8 cellular contexts compared by ENCODE assay signal in genomic region chr19:34501339-34502320, GRCh38. TPM values are rescaled to one million over a fixed set of nuclear protein-coding genes. Genes with fewer than 3 reads are reported as not detected.
DNase-seq lines count a peak whose midpoint lies in the region; ATAC-seq, FAIRE-seq and TF ChIP-seq lines count a peak whose summit lies in the region.

No MANE protein-coding gene starts in this region.

- no peak overlapping the region for H3K4me3 Mint-ChIP-seq in activated CD4-positive, alpha-beta T cell treated with anti-CD3 and anti-CD28 coated beads, Interleukin-2, amount 10 ng/mL, durations not matched to agents 24 days and 14 days

- POLR2A ChIA-PET in HepG2 (lab: Yijun Ruan, JAX), result interaction anchor here (0.7 kb wide), 1 partner anchor 132 kb away, joined by 3 read pairs; no protein-coding TSS in a partner anchor

- H3K36me3 Mint-ChIP-seq in activated CD4-positive, alpha-beta T cell treated with anti-CD3 and anti-CD28 coated beads, Interleukin-2, amount 10 ng/mL, durations not matched to agents 24 days and 14 days (ENCODE audit: low read depth), result no peaks in the 10 kb centered on the region

- peak; percentile 98 for DNase-seq in AG20443 (ENCODE audit: low spot score)
- DNase-seq in NCI-H524 (lab: John Stamatoyannopoulos, UW), result peak; percentile 65 to 86
- DNase-seq in activated CD4-positive, alpha-beta T cell treated with anti-CD3 and anti-CD28 coated beads, Interleukin-2, amount 10 ng/mL, durations not matched to agents 24 days and 14 days, result peak; percentile 96
- peak; percentile 94 for DNase-seq in colonic mucosa
- peak; percentile 76 for DNase-seq in HepG2 (ENCODE audit: low spot score)
- DNase-seq in stimulated activated CD4-positive, alpha-beta T cell treated with anti-CD3 and anti-CD28 coated beads, Interleukin-4, amount 100 ng/mL, for 48 hours (ENCODE audit: low read depth in 2 of 2), result peak; percentile 84 to 92

- TF ChIP-seq EP300 in HepG2 (IDR thresholded peaks at IDR 0.05; ENCODE audit: low read depth in 2 of 2, low read length in 2 of 2) (no peak), HepG2 (CRISPR knock-in tag; IDR thresholded peaks at IDR 0.05; ENCODE audit: borderline replicate concordance) (no peak)

- peaks cover 6% of the 10 kb centered on the region for H3K27me3 Mint-ChIP-seq in activated CD4-positive, alpha-beta T cell treated with anti-CD3 and anti-CD28 coated beads, Interleukin-2, amount 10 ng/mL, durations not matched to agents 24 days and 14 days

- H3K27ac Mint-ChIP-seq in activated CD4-positive, alpha-beta T cell treated with anti-CD3 and anti-CD28 coated beads, Interleukin-2, amount 10 ng/mL, durations not matched to agents 24 days and 14 days, result no peak overlapping the region

- H3K9ac ChIP-seq in colonic mucosa (ENCODE audit: low read depth in 2 of 2, low read length in 2 of 2), result no peak overlapping the region
- H3K9ac ChIP-seq in HepG2 (ENCODE audit: insufficient read depth, low read depth, low read length), result no peak overlapping the region

- peak overlapping the region; percentile 45; the same call in 1 of the 2 replicates for H3K4me2 ChIP-seq in HepG2 (ENCODE audit: low read depth, low read length)

- H3K27me3 ChIP-seq in colonic mucosa (no peaks in the 10 kb centered on the region), HepG2 (ENCODE audit: control insufficient read depth in 1 of 2, insufficient read depth in 2 of 2, low read length in 2 of 2) (no peaks in the 10 kb centered on the region)

- no peak for TF ChIP-seq POLR2A in HepG2 (IDR thresholded peaks at IDR 0.05; ENCODE audit: insufficient read depth in 1 of 2, low read depth in 2 of 2, low read length in 2 of 2)

- no peaks in the 10 kb centered on the region for H3K79me2 ChIP-seq in HepG2 (ENCODE audit: insufficient read depth, low read length)

- peak; percentile 99 for TF ChIP-seq CTCF in colonic mucosa (IDR thresholded peaks at IDR 0.05)
- peak; percentile 99 for TF ChIP-seq CTCF in HepG2 (CRISPR knock-in tag; IDR thresholded peaks at IDR 0.05)

- ATAC-seq in GM19023 (IDR thresholded peaks at IDR 0.05; ENCODE audit: unreplicated experiment), result peak; percentile 68
- ATAC-seq in HG03460 (IDR thresholded peaks at IDR 0.05; ENCODE audit: unreplicated experiment), result peak; percentile 84
- ATAC-seq in HepG2, result peak; percentile 82

- CTCF ChIA-PET in HepG2 (lab: Yijun Ruan, JAX; ENCODE audit: low intra/inter-chr PET ratio, low total read pairs), result interaction anchor here (0.7 to 3.9 kb wide), 4 partner anchors 20 to 211 kb away, joined by 3 to 42 read pairs (median 8); partner anchors contain the start of gene WTIP

- H3K27ac ChIP-seq in colonic mucosa (no peak overlapping the region), HepG2 (ENCODE audit: extremely low read length, insufficient read depth, low read length) (no peak overlapping the region)

- H3K9me3 ChIP-seq in colonic mucosa, result no peaks in the 10 kb centered on the region
- no peaks in the 10 kb centered on the region for H3K9me3 ChIP-seq in HepG2 (ENCODE audit: low read length)

- H3K4me1 ChIP-seq in colonic mucosa, result no peaks in the 10 kb centered on the region
- H3K4me1 ChIP-seq in HepG2 (ENCODE audit: insufficient read depth, low read length), result peaks cover 24% of the 10 kb centered on the region

- in situ Hi-C loops in HepG2 (cut with HindIII; ENCODE audit: extremely low pct_ligation_motif_present, low pct_unique_long_range_greater_than_20kb), result loop anchor here (10.0 kb wide), 1 partner anchor 213 kb away; no protein-coding TSS in a partner anchor

- no peaks in the 10 kb centered on the region for H3K9me3 Mint-ChIP-seq in activated CD4-positive, alpha-beta T cell treated with anti-CD3 and anti-CD28 coated beads, Interleukin-2, amount 10 ng/mL, durations not matched to agents 24 days and 14 days

- intact Hi-C loops in activated CD4-positive, alpha-beta T cell treated with anti-CD3 and anti-CD28 coated beads, Interleukin-2, amount 10 ng/mL, durations not matched to agents 24 days and 14 days (cut with micrococcal nuclease), result loop anchor here (1.0 to 2.0 kb wide), 3 partner anchors 27 to 211 kb away; partner anchors contain the start of gene PDCD2L
- intact Hi-C loops in colonic mucosa (cut with DNase I), result no loop called here
- intact Hi-C loops in HepG2 (cut with micrococcal nuclease; ENCODE audit: unreplicated experiment), result loop anchor here (1.0 kb wide), 2 partner anchors 30 to 211 kb away; no protein-coding TSS in a partner anchor

- no peaks in the 10 kb centered on the region for H3K36me3 ChIP-seq in colonic mucosa
- peaks cover 1 to 4% of the 10 kb centered on the region in 2 experiments; a peak in 1 of 5 replicates for H3K36me3 ChIP-seq in HepG2 (replicated peaks in 1 of 2; ENCODE audit: control insufficient read depth in 1 of 2, insufficient read depth in 2 of 2, low read length in 2 of 2)

- no peak overlapping the region for H2AFZ ChIP-seq in HepG2 (ENCODE audit: low read length)

- peak; percentile 98 for TF ChIP-seq RAD21 in HepG2 (CRISPR knock-in tag; IDR thresholded peaks at IDR 0.05)

- H4K20me1 ChIP-seq in HepG2 (ENCODE audit: insufficient read depth, low read length), result no peaks in the 10 kb centered on the region

- peaks cover 3% of the 10 kb centered on the region for H3K4me1 Mint-ChIP-seq in activated CD4-positive, alpha-beta T cell treated with anti-CD3 and anti-CD28 coated beads, Interleukin-2, amount 10 ng/mL, durations not matched to agents 24 days and 14 days

- whole genome bisulfite sequencing in HepG2 (ENCODE audit: low lambda C conversion rate), result 48% methylated on average over 33 of the region's 40 CpGs

- H3K4me3 ChIP-seq in colonic mucosa (no peak overlapping the region), HepG2 (replicated peaks in 1 of 3; ENCODE audit: insufficient read depth in 1 of 3, low read depth in 2 of 3, low read length in 3 of 3) (no peak overlapping the region)

- BruUV-seq in HepG2 (replicated peaks; lab: Mats Ljungman, UMichigan), result no TSS peak

- FAIRE-seq in HepG2 (lab: Jason Lieb, UNC), result peak; percentile 60

TF ChIP-seq in HepG2, 621 proteins besides CTCF, POLR2A, EP300 and RAD21 (continues in another document):
- TF ChIP-seq SPEN (CRISPR knock-in tag; IDR thresholded peaks at IDR 0.05; ENCODE audit: low read depth) (peak; percentile 45; the same call in 1 of the 2 replicates), SUZ12 (IDR thresholded peaks at IDR 0.05; ENCODE audit: low read depth, low read length) (no peak), IKZF5 (CRISPR knock-in tag; IDR thresholded peaks at IDR 0.05) (no peak), SAP130 (CRISPR knock-in tag; IDR thresholded peaks at IDR 0.05; ENCODE audit: low read depth) (peak; percentile 41), SIN3A (IDR thresholded peaks at IDR 0.05; ENCODE audit: borderline replicate concordance, low read depth, low read length) (no peak), HOXA7 (CRISPR knock-in tag; IDR thresholded peaks at IDR 0.05) (no peak), AGO1 (IDR thresholded peaks at IDR 0.05; ENCODE audit: low read depth, low read length, poor library complexity, severe bottlenecking) (peak; percentile 39), NFIB (CRISPR knock-in tag; IDR thresholded peaks at IDR 0.05; ENCODE audit: borderline replicate concordance) (no peak), PBX3 (CRISPR knock-in tag; IDR thresholded peaks at IDR 0.05; ENCODE audit: borderline replicate concordance) (no peak), GATAD2A (CRISPR knock-in tag; IDR thresholded peaks at IDR 0.05) (peak; percentile 32; the same call in 1 of the 2 replicates)

RNA-seq across cellular contexts. Expression of gene WTIP, which starts 20.1 kb away (rescaled TPM):
- total RNA-seq in activated CD4-positive, alpha-beta T cell treated with anti-CD3 and anti-CD28 coated beads, Interleukin-2, amount 10 ng/mL, durations not matched to agents 24 days and 14 days, result 0.47 and 1.0 TPM in 2 replicates
- total RNA-seq in colonic mucosa (1 to 10 TPM; 2.1 to 3.6 TPM), HepG2 (2016; rRNA removed; fragmentation: Illumina TruSeq; extraction: Trizol) (9.0 and 15.0 TPM in 2 replicates)
- 12.3 and 12.5 TPM in 2 replicates for total RNA-seq in HepG2 (2016; cell fraction: cytosol; rRNA removed; fragmentation: Illumina TruSeq; extraction: Trizol; ENCODE audit: low read depth)
- 7.6 and 12.6 TPM in 2 replicates for total RNA-seq in HepG2 (2016; cell fraction: insoluble cytoplasmic fraction; rRNA removed; fragmentation: Illumina TruSeq; extraction: Trizol)
- 23.0 and 32.2 TPM in 2 replicates for total RNA-seq in HepG2 (2016; cell fraction: membrane; rRNA removed; fragmentation: Illumina TruSeq; extraction: Trizol)
- 6.1 and 7.1 TPM in 2 replicates for total RNA-seq in HepG2 (2016; cell fraction: nucleus; rRNA removed; fragmentation: Illumina TruSeq; extraction: Trizol)
- 18.1 and 20.9 TPM in 2 replicates for polyA plus RNA-seq in HepG2 (2011; rRNA removed)
- 13.7 and 18.9 TPM in 2 replicates for polyA plus RNA-seq in HepG2 (2011; cell fraction: cytosol; rRNA removed)
- 11.0 and 12.4 TPM in 2 replicates for polyA plus RNA-seq in HepG2 (2011; cell fraction: nucleus; rRNA removed)
- 6.7 and 12.4 TPM in 2 replicates for polyA plus RNA-seq in HepG2 (2012)
- polyA plus RNA-seq in HepG2 (2016; cell fraction: cytosol; fragmentation: Illumina TruSeq; extraction: Trizol; ENCODE audit: low read depth), result 9.0 and 11.1 TPM in 2 replicates
- 7.0 and 8.8 TPM in 2 replicates for polyA plus RNA-seq in HepG2 (2016; cell fraction: insoluble cytoplasmic fraction; fragmentation: Illumina TruSeq; extraction: Trizol; ENCODE audit: low read depth)
- polyA plus RNA-seq in HepG2 (2016; cell fraction: membrane; fragmentation: Illumina TruSeq; extraction: Trizol; ENCODE audit: low read depth), result 18.0 and 20.4 TPM in 2 replicates
- polyA plus RNA-seq in HepG2 (2016; cell fraction: nucleus; fragmentation: Illumina TruSeq; extraction: Trizol; ENCODE audit: insufficient read depth, low read depth), result 7.5 and 9.5 TPM in 2 replicates
- 3.6 and 41.2 TPM in 2 replicates for polyA minus RNA-seq in HepG2 (2011; rRNA and poly(A)+ RNA removed; ENCODE audit: low replicate concordance)
- polyA minus RNA-seq in HepG2 (2011; cell fraction: cytosol; rRNA and poly(A)+ RNA removed), result 11.4 and 11.8 TPM in 2 replicates
- polyA minus RNA-seq in HepG2 (2011; cell fraction: nucleus; rRNA and poly(A)+ RNA removed), result 2.4 and 5.6 TPM in 2 replicates
